10 cellular contexts compared by ENCODE assay signal in genomic region chr9:71858812-71859211, GRCh38. TPM values are rescaled to one million over a fixed set of nuclear protein-coding genes. Genes with fewer than 3 reads are reported as not detected.
A peak's percentile ranks its signal among the peaks of the same experiment; 100 is the strongest.
DNase-seq lines count a peak whose midpoint lies in the region; ATAC-seq, FAIRE-seq and TF ChIP-seq lines count a peak whose summit lies in the region.
"Had no signal": no experiment of that assay in that cellular context is flagged by ENCODE, and none has a peak within 500 bp of the region (broad histone marks: within the 10 kb centered on the region; RNA-seq: fewer than 3 reads in every experiment).

No MANE protein-coding gene starts in this region.

- SMC1A ChIA-PET in GM12878 (lab: Charles Lee; ENCODE audit: uncharacterized antibody, unreplicated experiment), result interaction anchor here (1.0 to 1.9 kb wide), 3 partner anchors 9 to 98 kb away, joined by 3 to 5 read pairs (median 3); no protein-coding TSS in a partner anchor

- H3K36me3 ChIP-seq in GM12878 (ENCODE audit: control insufficient read depth in 2 of 2, insufficient read depth in 2 of 2, low read length in 1 of 2), result no peaks in the 10 kb centered on the region; a peak in 1 of 4 replicates

- H3K27me3 ChIP-seq in GM12878 (replicated peaks in 1 of 2; ENCODE audit: control insufficient read depth in 2 of 2, insufficient read depth in 2 of 2, low read length in 1 of 2), result no peaks in the 10 kb centered on the region

- no peak for TF ChIP-seq RAD21 in GM12878 (IDR thresholded peaks at IDR 0.05; ENCODE audit: insufficient read depth, low read depth, low read length)

- H3K4me1 ChIP-seq in GM12878 (ENCODE audit: control insufficient read depth, insufficient read depth, low read length), result no peaks in the 10 kb centered on the region; the same call in 1 of the 2 replicates

- peaks cover 18% of the 10 kb centered on the region for H3K9me3 ChIP-seq in GM12878 (replicated peaks; ENCODE audit: control insufficient read depth, insufficient read depth, low read length)

- POLR2A ChIA-PET in GM12878 (lab: Charles Lee), result interaction anchor here (0.5 kb wide), 1 partner anchor 23 kb away, joined by 3 read pairs; no protein-coding TSS in a partner anchor

- H3K4me3 ChIP-seq in GM12878, result no peak overlapping the region

- intact Hi-C loops in GM12878 (cut with micrococcal nuclease; ENCODE audit: unreplicated experiment), result no loop called here
- intact Hi-C loops in Right ventricle myocardium superior (cut with DNase I), result no loop called here

- ATAC-seq in GM18499 (IDR thresholded peaks at IDR 0.05; ENCODE audit: insufficient read depth, unreplicated experiment), result peak; percentile 54
- ATAC-seq in GM21423 (IDR thresholded peaks at IDR 0.05; ENCODE audit: unreplicated experiment), result peak; percentile 84
- peak; percentile 93 for ATAC-seq in HG03378 (IDR thresholded peaks at IDR 0.05; ENCODE audit: unreplicated experiment)
- ATAC-seq in GM12878, result peak; percentile 84
- ATAC-seq in Right ventricle myocardium superior (ENCODE audit: poor library complexity), result no peak

- H2AFZ ChIP-seq in GM12878 (ENCODE audit: control insufficient read depth, low read depth, low read length), result no peak overlapping the region

- TF ChIP-seq POLR2A in GM12878 (IDR thresholded peaks at IDR 0.05; ENCODE audit: low read depth, low read length), result no peak

- no peak overlapping the region for H3K27ac ChIP-seq in GM12878 (ENCODE audit: control insufficient read depth, insufficient read depth)

- CTCF ChIA-PET in GM12878 (lab: Yijun Ruan, JAX), result no interaction called here

- no peak; a peak in 1 of 4 replicates for TF ChIP-seq EP300 in GM12878 (IDR thresholded peaks at IDR 0.05; ENCODE audit: borderline replicate concordance in 1 of 2, control insufficient read depth in 1 of 2, low read depth in 2 of 2, low read length in 2 of 2)

- no peaks in the 10 kb centered on the region for H4K20me1 ChIP-seq in GM12878 (ENCODE audit: control insufficient read depth, insufficient read depth)

- BruUV-seq in GM12878 (replicated peaks; lab: Mats Ljungman, UMichigan), result no TSS peak

- no peak overlapping the region for H3K4me2 ChIP-seq in GM12878 (ENCODE audit: control insufficient read depth, insufficient read depth)

- TF ChIP-seq CTCF in GM12878 (IDR thresholded peaks at IDR 0.05 in 2 of 3, conservative IDR thresholded peaks at IDR 0.05 in 1 of 3; ENCODE audit: control insufficient read depth in 2 of 3, extremely low read depth in 1 of 3, insufficient read depth in 1 of 3, low read depth in 3 of 3, low read length in 3 of 3), result no peak

- RAD21 ChIA-PET in GM12878 (lab: Charles Lee; ENCODE audit: unreplicated experiment), result interaction anchor here (1.2 kb wide), 1 partner anchor 33 kb away, joined by 3 read pairs; no protein-coding TSS in a partner anchor

- H3K79me2 ChIP-seq in GM12878 (ENCODE audit: control insufficient read depth, insufficient read depth, low read length), result no peaks in the 10 kb centered on the region

- DNase-seq in GM12878 (ENCODE audit: low read depth, low spot score), result peak; percentile 36
- no peak for DNase-seq in NCI-H1417 (lab: John Stamatoyannopoulos, UW)
- no peak for DNase-seq in Right ventricle myocardium superior
- DNase-seq in T1000 (lab: John Stamatoyannopoulos, UW), result no peak
- no peak for DNase-seq in iPS-NIHi11 (ENCODE audit: low spot score)
- DNase-seq: H9; stimulated activated CD4-positive, alpha-beta T cell treated with anti-CD3 and anti-CD28 coated beads, Interleukin-2, amount 100 ng/mL, for 24 hours had no signal

- no peak overlapping the region for H3K9ac ChIP-seq in GM12878 (ENCODE audit: control insufficient read depth, insufficient read depth, low read length)

- in situ Hi-C loops in GM12878 (cut with MboI), result no loop called here

- FAIRE-seq in GM12878 (lab: Jason Lieb, UNC), result peak; percentile 64

TF ChIP-seq in GM12878, 131 proteins besides CTCF, POLR2A, EP300 and RAD21:
- TF ChIP-seq DPF2 (IDR thresholded peaks at IDR 0.05), result peak; percentile 66
- TF ChIP-seq SMARCA5 (IDR thresholded peaks at IDR 0.05), result no peak
- no peak for TF ChIP-seq ATF7 (IDR thresholded peaks at IDR 0.05; ENCODE audit: low read depth)
- peak; percentile 13; the same call in 1 of the 2 replicates for TF ChIP-seq JUND (IDR thresholded peaks at IDR 0.05; ENCODE audit: low read depth, low read length)
- peak; percentile 21; the same call in 1 of the 2 replicates for TF ChIP-seq NFIC (IDR thresholded peaks at IDR 0.05; ENCODE audit: low read depth, low read length)
- no peak for TF ChIP-seq NR2C1 (IDR thresholded peaks at IDR 0.05)
- TF ChIP-seq RUNX3 (IDR thresholded peaks at IDR 0.05; ENCODE audit: low read length), result 0 out of 2 replicates have a peak, but pooled peaks have one; percentile 13
- TF ChIP-seq PKNOX1 (IDR thresholded peaks at IDR 0.05), result peak; percentile 55; the same call in 1 of the 2 replicates
- peak; percentile 88 for TF ChIP-seq JUNB (IDR thresholded peaks at IDR 0.05)
- no peak for TF ChIP-seq SMC3 (IDR thresholded peaks at IDR 0.05; ENCODE audit: borderline replicate concordance, low read length)
- 0 out of 2 replicates have a peak, but pooled peaks have one; percentile 38 for TF ChIP-seq IRF4 (IDR thresholded peaks at IDR 0.05; ENCODE audit: low read depth, low read length)
- peak; percentile 62 for TF ChIP-seq ZNF24 (IDR thresholded peaks at IDR 0.05)
- no peak for TF ChIP-seq TBL1XR1 (IDR thresholded peaks at IDR 0.05; ENCODE audit: low read depth, low read length)
- TF ChIP-seq IKZF2 (IDR thresholded peaks at IDR 0.05), result peak; percentile 25 to 62; a peak in 2 of 4 replicates

RNA-seq across cellular contexts. Expression of gene ABHD17B, which starts 52.2 kb away (rescaled TPM):
- 12.8 and 13.9 TPM in 2 replicates for total RNA-seq in GM12878 (2013; cell fraction: nucleolus; rRNA removed)
- 16.6 and 19.1 TPM in 2 replicates for total RNA-seq in GM12878 (2014; rRNA removed)
- total RNA-seq in GM12878 (2014; rRNA removed; fragmentation: Illumina TruSeq; extraction: Trizol), result 15.7 and 16.0 TPM in 2 replicates
- total RNA-seq in GM12878 (2021), result 16.8 and 17.4 TPM in 2 replicates
- 4.4 TPM for polyA plus RNA-seq in GM12878 (2011; ENCODE audit: low read depth)
- polyA plus RNA-seq in GM12878 (2011; rRNA removed), result 16.5 and 18.4 TPM in 2 replicates
- 10.3 and 11.2 TPM in 2 replicates for polyA plus RNA-seq in GM12878 (2011; cell fraction: cytosol; rRNA removed)
- polyA plus RNA-seq in GM12878 (2011; cell fraction: nucleus; rRNA removed), result 5.7 and 7.6 TPM in 2 replicates
- polyA plus RNA-seq in GM12878 (2012), result 6.0 and 9.8 TPM in 2 replicates
- polyA plus RNA-seq in GM12878 (2014; fragmentation: Illumina TruSeq; extraction: Trizol), result 12.3 and 14.7 TPM in 2 replicates
- polyA plus RNA-seq in GM12878 (2014; fragmentation: Nextera tagmentation; extraction: Ambion mirVana), result 1 to 10 TPM; 3.5 to 6.9 TPM
- polyA plus RNA-seq in GM12878 (2014; rRNA removed), result 13.5 and 17.6 TPM in 2 replicates
- 10 to 100 TPM; 20.0 to 21.4 TPM for polyA plus RNA-seq in GM12878 (2016; fragmentation: Nextera tagmentation; extraction: Ambion mirVana)
- 21.9 and 39.4 TPM in 2 replicates for polyA minus RNA-seq in GM12878 (2011; rRNA and poly(A)+ RNA removed)
- polyA minus RNA-seq in GM12878 (2011; cell fraction: cytosol; rRNA and poly(A)+ RNA removed), result 9.6 and 10.4 TPM in 2 replicates
- 6.4 and 8.9 TPM in 2 replicates for polyA minus RNA-seq in GM12878 (2011; cell fraction: nucleus; rRNA and poly(A)+ RNA removed)
- 10.8 TPM for total RNA-seq in Right ventricle myocardium superior

RNA-seq across cellular contexts. Expression of gene C9orf85, which starts 52.6 kb away (rescaled TPM):
- total RNA-seq in GM12878 (2013; cell fraction: nucleolus; rRNA removed), result 12.3 and 13.7 TPM in 2 replicates
- total RNA-seq in GM12878 (2014; rRNA removed) (11.7 and 13.4 TPM in 2 replicates), GM12878 (2014; rRNA removed; fragmentation: Illumina TruSeq; extraction: Trizol) (22.0 and 22.5 TPM in 2 replicates), GM12878 (2021) (9.0 and 9.1 TPM in 2 replicates), Right ventricle myocardium superior (7.1 TPM)
- 7.8 TPM for polyA plus RNA-seq in GM12878 (2011; ENCODE audit: low read depth)
- polyA plus RNA-seq in GM12878 (2011; rRNA removed) (15.2 and 19.4 TPM in 2 replicates), GM12878 (2014; fragmentation: Illumina TruSeq; extraction: Trizol) (22.6 and 30.2 TPM in 2 replicates), GM12878 (2014; fragmentation: Nextera tagmentation; extraction: Ambion mirVana) (10 to 100 TPM; 16.6 to 16.7 TPM), GM12878 (2014; rRNA removed) (14.7 and 16.3 TPM in 2 replicates), GM12878 (2016; fragmentation: Nextera tagmentation; extraction: Ambion mirVana) (10 to 100 TPM; 16.2 to 16.6 TPM)
- polyA plus RNA-seq in GM12878 (2011; cell fraction: cytosol; rRNA removed), result 9.1 and 9.5 TPM in 2 replicates
- 5.0 and 5.6 TPM in 2 replicates for polyA plus RNA-seq in GM12878 (2011; cell fraction: nucleus; rRNA removed)
- polyA plus RNA-seq in GM12878 (2012), result 9.8 and 11.8 TPM in 2 replicates
- 5.6 and 5.9 TPM in 2 replicates for polyA minus RNA-seq in GM12878 (2011; rRNA and poly(A)+ RNA removed)
- polyA minus RNA-seq in GM12878 (2011; cell fraction: cytosol; rRNA and poly(A)+ RNA removed), result 4.4 and 6.0 TPM in 2 replicates
- 6.5 and 12.8 TPM in 2 replicates for polyA minus RNA-seq in GM12878 (2011; cell fraction: nucleus; rRNA and poly(A)+ RNA removed)
